Comparison of ENCODE assay signal across 7 cellular contexts in the genomic region with DNA sequence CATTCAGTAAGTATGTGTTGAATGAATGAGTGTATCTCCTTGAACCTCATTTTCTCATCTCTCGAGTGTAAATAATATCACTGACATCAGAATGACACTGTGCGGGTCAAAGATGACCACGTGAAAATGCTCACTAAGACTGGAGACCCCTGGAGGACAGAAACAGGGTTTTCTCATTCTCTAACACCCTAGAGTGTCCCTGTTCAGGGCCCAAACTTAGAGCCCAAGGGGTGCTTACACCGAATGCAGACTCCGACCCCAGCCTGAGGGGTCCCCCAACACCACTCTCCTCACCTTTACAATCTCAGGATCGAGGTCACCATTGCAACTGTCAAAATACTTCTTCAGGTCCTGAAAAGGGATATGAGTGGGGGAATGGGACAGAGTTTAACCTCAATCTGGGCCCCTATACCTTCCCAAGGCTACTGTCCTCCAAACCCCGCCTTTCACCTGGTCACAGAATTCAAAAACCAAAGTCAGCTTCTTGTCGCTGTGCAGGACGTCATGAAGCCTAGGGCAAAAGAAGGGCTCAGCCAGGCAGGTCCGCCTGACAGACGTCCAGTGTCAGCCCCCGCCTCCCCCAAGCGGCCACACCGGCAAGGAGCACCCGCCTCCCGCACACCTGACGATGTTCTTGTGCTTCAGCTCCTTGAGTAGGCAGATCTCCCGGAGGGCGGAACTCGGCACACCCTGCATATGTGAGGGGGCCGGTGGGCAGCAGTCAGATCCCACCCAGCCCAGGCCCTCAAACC. TPM values are rescaled to one million over a fixed set of nuclear protein-coding genes. Genes with fewer than 3 reads are reported as not detected.
DNase-seq lines count a peak whose midpoint lies in the region; ATAC-seq and TF ChIP-seq lines count a peak whose summit lies in the region.
"Had no signal": no experiment of that assay in that cellular context is flagged by ENCODE, and none has a peak within 500 bp of the region (broad histone marks: within the 10 kb centered on the region; RNA-seq: fewer than 3 reads in every experiment).

No MANE protein-coding gene starts in this region.

- H3K4me1 Mint-ChIP-seq in CD4-positive, CD25-positive, alpha-beta regulatory T cell = peaks cover 0 to 59% (median 13%) of the 10 kb centered on the region in 4 donors

- H3K4me3 Mint-ChIP-seq in CD4-positive, CD25-positive, alpha-beta regulatory T cell = peak overlapping the region; percentile 55 to 97 (median 91)

- no peaks in the 10 kb centered on the region for H3K27me3 Mint-ChIP-seq in CD4-positive, CD25-positive, alpha-beta regulatory T cell

- no peaks in the 10 kb centered on the region for H3K27me3 ChIP-seq in CD4-positive, CD25-positive, alpha-beta regulatory T cell (ENCODE audit: control insufficient read depth, insufficient read depth, low read length)
- no peaks in the 10 kb centered on the region for H3K27me3 ChIP-seq in WERI-Rb-1 (ENCODE audit: insufficient read depth, low read depth, severe bottlenecking)
- H3K27me3 ChIP-seq: adrenal gland had no signal

- H3K4me1 ChIP-seq in CD4-positive, CD25-positive, alpha-beta regulatory T cell (ENCODE audit: control insufficient read depth, insufficient read depth, low read length, poor library complexity, severe bottlenecking) = peaks cover 43% of the 10 kb centered on the region

- H3K36me3 Mint-ChIP-seq in CD4-positive, CD25-positive, alpha-beta regulatory T cell = peaks cover 12% of the 10 kb centered on the region

- H3K9me3 Mint-ChIP-seq in CD4-positive, CD25-positive, alpha-beta regulatory T cell = peaks cover 0 to 1% (median 0%) of the 10 kb centered on the region in 7 donors

- no peaks in the 10 kb centered on the region for H3K9me3 ChIP-seq in CD4-positive, CD25-positive, alpha-beta regulatory T cell (ENCODE audit: control insufficient read depth in 2 of 2, low read length in 2 of 2)
- no peaks in the 10 kb centered on the region for H3K9me3 ChIP-seq in WERI-Rb-1 (ENCODE audit: severe bottlenecking)
- H3K9me3 ChIP-seq: adrenal gland had no signal

- DNase-seq in CD4-positive, CD25-positive, alpha-beta regulatory T cell = no peak
- DNase-seq in WERI-Rb-1 = peak; percentile 65
- DNase-seq in kidney tubule cell (ENCODE audit: low spot score) = peak; percentile 26
- no peak for DNase-seq in globus pallidus (ENCODE audit: low spot score)

- ATAC-seq in CD4-positive, CD25-positive, alpha-beta regulatory T cell (ENCODE audit: low read depth in 2 of 2) = no peak
- ATAC-seq in HG03469 (IDR thresholded peaks at IDR 0.05; ENCODE audit: unreplicated experiment) = no peak
- no peak for ATAC-seq in GM21447 (IDR thresholded peaks at IDR 0.05; ENCODE audit: unreplicated experiment)

- no peaks in the 10 kb centered on the region for H3K36me3 ChIP-seq in CD4-positive, CD25-positive, alpha-beta regulatory T cell (ENCODE audit: control insufficient read depth, insufficient read depth, low read length)
- H3K36me3 ChIP-seq in WERI-Rb-1 = no peaks in the 10 kb centered on the region; the same call in 1 of the 2 replicates
- H3K36me3 ChIP-seq: adrenal gland had no signal

- no peak overlapping the region for H3K27ac ChIP-seq in CD4-positive, CD25-positive, alpha-beta regulatory T cell (ENCODE audit: insufficient read depth, low read length, poor library complexity, severe bottlenecking)
- no peak overlapping the region for H3K27ac ChIP-seq in WERI-Rb-1
- H3K27ac ChIP-seq: adrenal gland had no signal

- no peak overlapping the region for H3K4me3 ChIP-seq in CD4-positive, CD25-positive, alpha-beta regulatory T cell (ENCODE audit: low read depth, low read length)
- no peak overlapping the region for H3K4me3 ChIP-seq in WERI-Rb-1 (ENCODE audit: low read depth, low read length)

- no peak overlapping the region for H3K27ac Mint-ChIP-seq in CD4-positive, CD25-positive, alpha-beta regulatory T cell

- 0 out of 2 replicates have a peak, but pooled peaks have one; percentile 21 for TF ChIP-seq CTCF in WERI-Rb-1 (IDR thresholded peaks at IDR 0.05; ENCODE audit: low read depth, low read length)

RNA-seq across cellular contexts. Expression of a gene that starts 1.2 kb away (rescaled TPM):
- total RNA-seq in CD4-positive, CD25-positive, alpha-beta regulatory T cell = 7.6 TPM
- polyA plus RNA-seq in CD4-positive, CD25-positive, alpha-beta regulatory T cell = 10 to 100 TPM; 15.7 to 20.7 (median 17.6) TPM

RNA-seq across cellular contexts. Expression of a gene that starts 2.9 kb away (rescaled TPM):
- total RNA-seq in CD4-positive, CD25-positive, alpha-beta regulatory T cell = 71.7 TPM
- 10 to 100 TPM; 11.6 to 13.9 (median 12.3) TPM for polyA plus RNA-seq in CD4-positive, CD25-positive, alpha-beta regulatory T cell

RNA-seq across cellular contexts. Expression of a gene that starts 8.1 kb away (rescaled TPM):
- 5.9 TPM for total RNA-seq in CD4-positive, CD25-positive, alpha-beta regulatory T cell
- polyA plus RNA-seq in CD4-positive, CD25-positive, alpha-beta regulatory T cell = not detected

RNA-seq across cellular contexts. Expression of a gene that starts 24.1 kb away (rescaled TPM):
- total RNA-seq in CD4-positive, CD25-positive, alpha-beta regulatory T cell = 92.4 TPM
- polyA plus RNA-seq in CD4-positive, CD25-positive, alpha-beta regulatory T cell = 10 to 100 TPM; 39.5 to 53.3 (median 46.6) TPM

RNA-seq across cellular contexts. Expression of a gene that starts 26.8 kb away (rescaled TPM):
- 53.9 TPM for total RNA-seq in CD4-positive, CD25-positive, alpha-beta regulatory T cell
- polyA plus RNA-seq in CD4-positive, CD25-positive, alpha-beta regulatory T cell = 10 to 100 TPM; 41.1 to 54.6 (median 48.3) TPM

Comparison
In these comparisons a context has a peak if more than half of its experiments do, and no peak if none do; other contexts are left out.
1. DNase-seq: peak in WERI-Rb-1 (single experiment) and kidney tubule cell (single experiment); none in CD4-positive, CD25-positive, alpha-beta regulatory T cell (0 of 3) and globus pallidus (single experiment).